25 cellular contexts compared by ENCODE assay signal in genomic region chr11:119901657-119902577, GRCh38.
"Had no signal": no experiment of that assay in that cellular context is flagged by ENCODE, and none has a peak within 500 bp of the region (broad histone marks: within the 10 kb centered on the region; RNA-seq: fewer than 3 reads in every experiment).

No MANE protein-coding gene starts in this region.

- H3K9me3 ChIP-seq: colonic mucosa, esophagus squamous epithelium, heart left ventricle, neutrophil, ovary, psoas muscle, right atrium auricular region, stomach, suprapubic skin, transverse colon had no signal

- H3K4me3 Mint-ChIP-seq: activated naive CD4-positive, alpha-beta T cell treated with anti-CD3 and anti-CD28 coated beads for 36 hours; activated naive CD8-positive, alpha-beta T cell treated with anti-CD3 and anti-CD28 coated beads, Interleukin-2, amount 10 ng/mL, durations not matched to agents 7 days and 5 days; memory B cell; natural killer cell treated with Interleukin-12 subunit alpha and Interleukin-12 subunit beta and Interleukin-15 and Interleukin-18, amount 100 ng/mL, for 72 hours; stimulated activated memory B cell treated with anti-CD40 and anti-IgM and Interleukin-4, amounts not matched to agents 10 μg/mL and 1 μg/mL and 100 μg/mL, for 72 hours had no signal

- H3K4me1 Mint-ChIP-seq: memory B cell; stimulated activated memory B cell treated with anti-CD40 and anti-IgM and Interleukin-4, amounts not matched to agents 10 μg/mL and 1 μg/mL and 100 μg/mL, for 72 hours had no signal

- H3K27me3 ChIP-seq: colonic mucosa, dorsolateral prefrontal cortex, ovary, right atrium auricular region, stomach, transverse colon had no signal

- H3K4me1 ChIP-seq: psoas muscle, right atrium auricular region, suprapubic skin had no signal

- ATAC-seq: heart left ventricle; left cardiac atrium; natural killer cell treated with Interleukin-12 subunit alpha and Interleukin-12 subunit beta and Interleukin-15 and Interleukin-18, amount 100 ng/mL, for 72 hours; psoas muscle; stimulated activated memory B cell treated with anti-CD40 and anti-IgM and Interleukin-4, amounts not matched to agents 10 μg/mL and 1 μg/mL and 100 μg/mL, for 72 hours had no signal

- H3K9me3 Mint-ChIP-seq: activated naive CD4-positive, alpha-beta T cell treated with anti-CD3 and anti-CD28 coated beads for 36 hours; activated naive CD8-positive, alpha-beta T cell treated with anti-CD3 and anti-CD28 coated beads, Interleukin-2, amount 10 ng/mL, durations not matched to agents 7 days and 5 days; memory B cell; natural killer cell treated with Interleukin-12 subunit alpha and Interleukin-12 subunit beta and Interleukin-15 and Interleukin-18, amount 100 ng/mL, for 72 hours; stimulated activated memory B cell treated with anti-CD40 and anti-IgM and Interleukin-4, amounts not matched to agents 10 μg/mL and 1 μg/mL and 100 μg/mL, for 72 hours had no signal

- DNase-seq: activated CD4-positive, alpha-beta T cell treated with anti-CD3 and anti-CD28 coated beads for 4 hours; activated CD4-positive, alpha-beta T cell treated with anti-CD3 and anti-CD28 coated beads, Interleukin-2, amount 50 U/mL, for 48 hours; activated CD4-positive, CD25-positive, alpha-beta regulatory T cell; activated effector memory CD4-positive, alpha-beta T cell treated with Interleukin-2 at 50 U/mL for 16 hours; activated naive CD4-positive, alpha-beta T cell treated with anti-CD3 and anti-CD28 coated beads for 36 hours; activated naive CD8-positive, alpha-beta T cell treated with anti-CD3 and anti-CD28 coated beads, Interleukin-2, amount 10 ng/mL, durations not matched to agents 7 days and 5 days; activated T-cell treated with anti-CD3 and anti-CD28 coated beads, Interleukin-2, amount 50 U/mL, for 48 hours; amygdala; esophagus squamous epithelium; heart left ventricle; islet precursor cell; left cardiac atrium; ovary; psoas muscle; stimulated activated CD4-positive, alpha-beta T cell treated with anti-CD3 and anti-CD28 coated beads, Interleukin-1b, Interleukin-23, amount 100 ng/mL, for 48 hours; stomach; transverse colon had no signal

- H3K27ac Mint-ChIP-seq: activated naive CD4-positive, alpha-beta T cell treated with anti-CD3 and anti-CD28 coated beads for 36 hours; activated naive CD8-positive, alpha-beta T cell treated with anti-CD3 and anti-CD28 coated beads, Interleukin-2, amount 10 ng/mL, durations not matched to agents 7 days and 5 days; memory B cell; natural killer cell treated with Interleukin-12 subunit alpha and Interleukin-12 subunit beta and Interleukin-15 and Interleukin-18, amount 100 ng/mL, for 72 hours; stimulated activated memory B cell treated with anti-CD40 and anti-IgM and Interleukin-4, amounts not matched to agents 10 μg/mL and 1 μg/mL and 100 μg/mL, for 72 hours had no signal

- H3K4me3 ChIP-seq: colonic mucosa, dorsolateral prefrontal cortex, heart left ventricle, ovary, psoas muscle, right atrium auricular region, stomach, suprapubic skin, transverse colon had no signal

- H3K36me3 Mint-ChIP-seq: activated naive CD8-positive, alpha-beta T cell treated with anti-CD3 and anti-CD28 coated beads, Interleukin-2, amount 10 ng/mL, durations not matched to agents 7 days and 5 days; memory B cell; natural killer cell treated with Interleukin-12 subunit alpha and Interleukin-12 subunit beta and Interleukin-15 and Interleukin-18, amount 100 ng/mL, for 72 hours; stimulated activated memory B cell treated with anti-CD40 and anti-IgM and Interleukin-4, amounts not matched to agents 10 μg/mL and 1 μg/mL and 100 μg/mL, for 72 hours had no signal

- H3K27ac ChIP-seq: colonic mucosa, heart left ventricle, neutrophil, ovary, psoas muscle, right atrium auricular region, stomach, suprapubic skin had no signal

- H3K36me3 ChIP-seq: colonic mucosa, esophagus squamous epithelium, heart left ventricle, neutrophil, ovary, right atrium auricular region, stomach, suprapubic skin, transverse colon had no signal
